Comparison of ENCODE assay signal across 1 cellular context in genomic region chr22:30413745-30414524, GRCh38.
TF ChIP-seq lines count a peak whose summit lies in the region.

No MANE protein-coding gene starts in this region.

TF ChIP-seq in SK-N-SH, 30 proteins besides CTCF, POLR2A, EP300 and RAD21:
- TF ChIP-seq EZH2phosphoT487 (IDR thresholded peaks at IDR 0.05; ENCODE audit: borderline replicate concordance, low read depth): no peak
- TF ChIP-seq SMC3 (IDR thresholded peaks at IDR 0.05; ENCODE audit: low read depth, low read length): no peak
- TF ChIP-seq SIN3A (IDR thresholded peaks at IDR 0.05; ENCODE audit: borderline replicate concordance, low read depth, low read length): no peak
- TF ChIP-seq RXRA (IDR thresholded peaks at IDR 0.05; ENCODE audit: borderline replicate concordance, low read depth): no peak
- TF ChIP-seq RCOR1 (IDR thresholded peaks at IDR 0.05; ENCODE audit: low read length): no peak
- no peak for TF ChIP-seq NFIC (IDR thresholded peaks at IDR 0.05; ENCODE audit: borderline replicate concordance)
- TF ChIP-seq NRF1 (IDR thresholded peaks at IDR 0.05; ENCODE audit: low read depth, low read length): no peak
- TF ChIP-seq YY1 (IDR thresholded peaks at IDR 0.05; ENCODE audit: low read depth): no peak
- no peak for TF ChIP-seq GATA2 (CRISPR knock-in tag; IDR thresholded peaks at IDR 0.05)
- TF ChIP-seq, protein P1, sequence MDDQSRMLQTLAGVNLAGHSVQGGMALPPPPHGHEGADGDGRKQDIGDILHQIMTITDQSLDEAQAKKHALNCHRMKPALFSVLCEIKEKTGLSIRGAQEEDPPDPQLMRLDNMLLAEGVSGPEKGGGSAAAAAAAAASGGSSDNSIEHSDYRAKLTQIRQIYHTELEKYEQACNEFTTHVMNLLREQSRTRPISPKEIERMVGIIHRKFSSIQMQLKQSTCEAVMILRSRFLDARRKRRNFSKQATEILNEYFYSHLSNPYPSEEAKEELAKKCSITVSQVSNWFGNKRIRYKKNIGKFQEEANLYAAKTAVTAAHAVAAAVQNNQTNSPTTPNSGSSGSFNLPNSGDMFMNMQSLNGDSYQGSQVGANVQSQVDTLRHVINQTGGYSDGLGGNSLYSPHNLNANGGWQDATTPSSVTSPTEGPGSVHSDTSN (IDR thresholded peaks at IDR 0.05): no peak
- TF ChIP-seq RFX5 (IDR thresholded peaks at IDR 0.05; ENCODE audit: low read length): no peak
- TF ChIP-seq ZBTB33 (IDR thresholded peaks at IDR 0.05; ENCODE audit: borderline replicate concordance, low read depth): no peak
